ENCODE assay signal across 10 cellular contexts in genomic region chr20:56412473-56412790, GRCh38. TPM values are rescaled to one million over a fixed set of nuclear protein-coding genes. Genes with fewer than 3 reads are reported as not detected.
A peak's percentile ranks its signal among the peaks of the same experiment; 100 is the strongest.
DNase-seq lines count a peak whose midpoint lies in the region; ATAC-seq, FAIRE-seq and TF ChIP-seq lines count a peak whose summit lies in the region.
"Had no signal": no experiment of that assay in that cellular context is flagged by ENCODE, and none has a peak within 500 bp of the region (broad histone marks: within the 10 kb centered on the region; RNA-seq: fewer than 3 reads in every experiment).

No MANE protein-coding gene starts in this region.

- no peak for TF ChIP-seq CTCF in right atrium auricular region (IDR thresholded peaks at IDR 0.05)
- no peak for TF ChIP-seq CTCF in GM12878 (IDR thresholded peaks at IDR 0.05 in 2 of 3, conservative IDR thresholded peaks at IDR 0.05 in 1 of 3; ENCODE audit: control insufficient read depth in 2 of 3, extremely low read depth in 1 of 3, insufficient read depth in 1 of 3, low read depth in 3 of 3, low read length in 3 of 3)
- TF ChIP-seq CTCF in mesothelial cell of epicardium (IDR thresholded peaks at IDR 0.05; ENCODE audit: unreplicated experiment), result no peak
- TF ChIP-seq CTCF in upper lobe of left lung (IDR thresholded peaks at IDR 0.05), result no peak
- TF ChIP-seq CTCF in uterus (IDR thresholded peaks at IDR 0.05), result no peak

- intact Hi-C loops in Right ventricle myocardium inferior (cut with DNase I) (loop anchor here (5.0 kb wide), 1 partner anchor 55 kb away; the partner anchor contains the start of gene RTF2), GM12878 (cut with micrococcal nuclease; ENCODE audit: unreplicated experiment) (no loop called here), uterus (cut with DNase I; ENCODE audit: low total_unique reads) (no loop called here)

- H3K27ac ChIP-seq in right atrium auricular region, result peak overlapping the region; percentile 43 to 51
- H3K27ac ChIP-seq in GM12878 (ENCODE audit: control insufficient read depth, insufficient read depth), result 0 out of 2 replicates have a peak overlapping the region, but pooled peaks have one; percentile 32
- peak overlapping the region; percentile 77 to 89 (median 86) for H3K27ac ChIP-seq in upper lobe of left lung
- peak overlapping the region in 1 of 2 donors; percentile 52 for H3K27ac ChIP-seq in uterus
- H3K27ac ChIP-seq: C4-2B had no signal

- POLR2A ChIA-PET in GM12878 (lab: Charles Lee), result interaction anchor here (0.6 kb wide), 1 partner anchor 51 kb away, joined by 4 read pairs; no protein-coding TSS in a partner anchor

- no peak for TF ChIP-seq RAD21 in GM12878 (IDR thresholded peaks at IDR 0.05; ENCODE audit: insufficient read depth, low read depth, low read length)

- H3K4me1 Mint-ChIP-seq in mesothelial cell of epicardium, result no peaks in the 10 kb centered on the region

- H3K4me3 ChIP-seq in right atrium auricular region (peak overlapping the region in 1 of 2 donors; percentile 21), GM12878 (no peak overlapping the region), upper lobe of left lung (peak overlapping the region; percentile 6 to 42 (median 36)), uterus (no peak overlapping the region)

- no peaks in the 10 kb centered on the region for H3K79me2 ChIP-seq in GM12878 (ENCODE audit: control insufficient read depth, insufficient read depth, low read length)

- H4K20me1 ChIP-seq in GM12878 (ENCODE audit: control insufficient read depth, insufficient read depth), result no peaks in the 10 kb centered on the region

- no peak for ATAC-seq in Right ventricle myocardium inferior
- ATAC-seq in GM12878, result no peak
- no peak for ATAC-seq in upper lobe of left lung (ENCODE audit: low FRiP score in 2 of 2)
- no peak for ATAC-seq in GM21786 (IDR thresholded peaks at IDR 0.05; ENCODE audit: unreplicated experiment)

- peak overlapping the region; percentile 69 for H3K4me2 ChIP-seq in GM12878 (ENCODE audit: control insufficient read depth, insufficient read depth)

- TF ChIP-seq EP300 in GM12878 (IDR thresholded peaks at IDR 0.05; ENCODE audit: borderline replicate concordance in 1 of 2, control insufficient read depth in 1 of 2, low read depth in 2 of 2, low read length in 2 of 2) (no peak), upper lobe of left lung (IDR thresholded peaks at IDR 0.05) (no peak)

- no peaks in the 10 kb centered on the region for H3K27me3 ChIP-seq in right atrium auricular region
- no peaks in the 10 kb centered on the region for H3K27me3 ChIP-seq in GM12878 (replicated peaks in 1 of 2; ENCODE audit: control insufficient read depth in 2 of 2, insufficient read depth in 2 of 2, low read length in 1 of 2)
- H3K27me3 ChIP-seq in upper lobe of left lung, result no peaks in the 10 kb centered on the region
- no peaks in the 10 kb centered on the region for H3K27me3 ChIP-seq in uterus

- H3K4me1 ChIP-seq in right atrium auricular region (peaks cover 0 to 22% of the 10 kb centered on the region in 2 donors), GM12878 (ENCODE audit: control insufficient read depth, insufficient read depth, low read length) (peaks cover 6% of the 10 kb centered on the region; the same call in 1 of the 2 replicates), upper lobe of left lung (peaks cover 10 to 23% (median 14%) of the 10 kb centered on the region in 4 donors), uterus (no peaks in the 10 kb centered on the region)

- H3K27ac Mint-ChIP-seq in mesothelial cell of epicardium, result peak overlapping the region; percentile 78

- in situ Hi-C loops in GM12878 (cut with MboI), result no loop called here

- SMC1A ChIA-PET in GM12878 (lab: Charles Lee; ENCODE audit: uncharacterized antibody, unreplicated experiment), result interaction anchor here (1.0 to 1.4 kb wide), 8 partner anchors 9 to 138 kb away, joined by 3 to 6 read pairs (median 4); no protein-coding TSS in a partner anchor

- FAIRE-seq in GM12878 (lab: Jason Lieb, UNC), result no peak

- 97% methylated on average over 7 of the region's 7 CpGs for WGBS in GM12878 (ENCODE audit: insufficient coverage, insufficient replicate concordance, low lambda C conversion rate, missing lambda C conversion rate)
- WGBS in upper lobe of left lung, 2 donors, result 66 to 76% methylated on average over 7 of the region's 7 CpGs

- DNase-seq in right atrium auricular region (ENCODE audit: low spot score) (no peak), Right ventricle myocardium inferior (ENCODE audit: missing footprints) (no peak), GM12878 (ENCODE audit: low read depth, low spot score) (no peak), mesothelial cell of epicardium (ENCODE audit: low spot score in 2 of 2, unreplicated experiment in 2 of 2) (no peak), upper lobe of left lung (no peak), NCI-H146 (lab: John Stamatoyannopoulos, UW) (no peak), uterus (no peak)
- DNase-seq: cerebellar nuclear complex had no signal

- TF ChIP-seq POLR2A in GM12878 (IDR thresholded peaks at IDR 0.05; ENCODE audit: low read depth, low read length), result no peak
- peak in 1 of 4 donors; percentile 53 for TF ChIP-seq POLR2A in upper lobe of left lung (IDR thresholded peaks at IDR 0.05)
- TF ChIP-seq POLR2A in uterus (IDR thresholded peaks at IDR 0.05), result no peak

- RAD21 ChIA-PET in GM12878 (lab: Charles Lee; ENCODE audit: unreplicated experiment), result interaction anchor here (0.7 to 1.7 kb wide), 6 partner anchors 12 to 64 kb away, joined by 3 to 8 read pairs (median 4); partner anchors contain the start of genes AURKA and CSTF1

- no peaks in the 10 kb centered on the region for H3K9me3 ChIP-seq in right atrium auricular region
- H3K9me3 ChIP-seq in GM12878 (replicated peaks; ENCODE audit: control insufficient read depth, insufficient read depth, low read length), result no peaks in the 10 kb centered on the region
- no peaks in the 10 kb centered on the region for H3K9me3 ChIP-seq in upper lobe of left lung
- H3K9me3 ChIP-seq in uterus, result no peaks in the 10 kb centered on the region

- H3K9ac ChIP-seq in GM12878 (ENCODE audit: control insufficient read depth, insufficient read depth, low read length), result no peak overlapping the region

- CTCF ChIA-PET in GM12878 (lab: Yijun Ruan, JAX), result interaction anchor here (0.7 to 2.1 kb wide), 9 partner anchors 12 to 138 kb away, joined by 3 to 13 read pairs (median 3); partner anchors contain the start of genes AURKA and CSTF1

- H3K9me3 Mint-ChIP-seq in mesothelial cell of epicardium, result no peaks in the 10 kb centered on the region

- H3K4me3 Mint-ChIP-seq in mesothelial cell of epicardium, result no peak overlapping the region

- peak overlapping the region; percentile 76 for H2AFZ ChIP-seq in GM12878 (ENCODE audit: control insufficient read depth, low read depth, low read length)

- H3K36me3 ChIP-seq in right atrium auricular region (peaks cover 2% of the 10 kb centered on the region), GM12878 (ENCODE audit: control insufficient read depth in 2 of 2, insufficient read depth in 2 of 2, low read length in 1 of 2) (peaks cover 0 to 4% of the 10 kb centered on the region in 2 experiments; a peak in 1 of 4 replicates), upper lobe of left lung (peaks cover 6 to 13% (median 9%) of the 10 kb centered on the region in 4 donors), uterus (no peaks in the 10 kb centered on the region)

- no TSS peak for BruUV-seq in GM12878 (replicated peaks; lab: Mats Ljungman, UMichigan)

- no peaks in the 10 kb centered on the region for H3K27me3 Mint-ChIP-seq in mesothelial cell of epicardium (ENCODE audit: low read depth)

- peaks cover 21% of the 10 kb centered on the region for H3K36me3 Mint-ChIP-seq in mesothelial cell of epicardium

RNA-seq across cellular contexts. Expression of gene CASS4, which starts 0.4 kb away (rescaled TPM):
- total RNA-seq in right atrium auricular region (1 to 10 TPM; 2.0 to 2.4 TPM), Right ventricle myocardium inferior (0.41 TPM), GM12878 (2014; rRNA removed) (0.06 and 0.11 TPM in 2 replicates), GM12878 (2014; rRNA removed; fragmentation: Illumina TruSeq; extraction: Trizol) (0.09 and 0.14 TPM in 2 replicates), GM12878 (2021) (0.19 and 0.21 TPM in 2 replicates), mesothelial cell of epicardium (0.67 to 0.78 TPM (median 0.72 TPM) in 3 replicates), upper lobe of left lung (10 to 100 TPM; 13.4 to 31.4 (median 19.5) TPM), uterus (1 to 10 TPM in 2 of 4 donors, under 1 TPM in 2; 0.62 to 9.1 (median 3.7) TPM)
- total RNA-seq in GM12878 (2013; cell fraction: nucleolus; rRNA removed), result 0.47 TPM in 1 of 2 replicates, not detected in the other
- polyA plus RNA-seq in GM12878 (2011; ENCODE audit: low read depth), result 0.14 TPM
- polyA plus RNA-seq in GM12878 (2011; rRNA removed) (0.10 and 0.11 TPM in 2 replicates), GM12878 (2014; fragmentation: Illumina TruSeq; extraction: Trizol) (0.13 and 0.21 TPM in 2 replicates), GM12878 (2014; fragmentation: Nextera tagmentation; extraction: Ambion mirVana) (under 1 TPM; 0.04 to 0.11 TPM), GM12878 (2014; rRNA removed) (0.04 and 0.24 TPM in 2 replicates), GM12878 (2016; fragmentation: Nextera tagmentation; extraction: Ambion mirVana) (under 1 TPM in 1 of 2 experiments, not detected in 1; 0.05 TPM)
- polyA plus RNA-seq in GM12878 (2011; cell fraction: cytosol; rRNA removed), result 0.01 and 0.03 TPM in 2 replicates
- 0.09 and 0.15 TPM in 2 replicates for polyA plus RNA-seq in GM12878 (2011; cell fraction: nucleus; rRNA removed)
- polyA plus RNA-seq in GM12878 (2012), result 0.13 and 0.22 TPM in 2 replicates
- polyA minus RNA-seq in GM12878 (2011; rRNA and poly(A)+ RNA removed), result 0.10 and 0.15 TPM in 2 replicates
- not detected in 2 replicates for polyA minus RNA-seq in GM12878 (2011; cell fraction: cytosol; rRNA and poly(A)+ RNA removed)
- polyA minus RNA-seq in GM12878 (2011; cell fraction: nucleus; rRNA and poly(A)+ RNA removed), result 0.10 and 0.12 TPM in 2 replicates

RNA-seq across cellular contexts. Expression of gene CSTF1, which starts 20.0 kb away (rescaled TPM):
- total RNA-seq in right atrium auricular region, result 10 to 100 TPM; 16.4 to 22.8 TPM
- total RNA-seq in Right ventricle myocardium inferior, result 18.6 TPM
- total RNA-seq in GM12878 (2013; cell fraction: nucleolus; rRNA removed), result 45.6 and 47.2 TPM in 2 replicates
- 41.9 and 42.7 TPM in 2 replicates for total RNA-seq in GM12878 (2014; rRNA removed)
- 42.5 and 45.8 TPM in 2 replicates for total RNA-seq in GM12878 (2014; rRNA removed; fragmentation: Illumina TruSeq; extraction: Trizol)
- 39.7 and 41.8 TPM in 2 replicates for total RNA-seq in GM12878 (2021)
- polyA plus RNA-seq in GM12878 (2011; ENCODE audit: low read depth), result 23.0 TPM
- 81.4 and 89.1 TPM in 2 replicates for polyA plus RNA-seq in GM12878 (2011; rRNA removed)
- polyA plus RNA-seq in GM12878 (2011; cell fraction: cytosol; rRNA removed), result 71.6 and 81.5 TPM in 2 replicates
- polyA plus RNA-seq in GM12878 (2011; cell fraction: nucleus; rRNA removed), result 60.9 and 66.0 TPM in 2 replicates
- 31.3 and 34.4 TPM in 2 replicates for polyA plus RNA-seq in GM12878 (2012)
- 56.2 and 57.8 TPM in 2 replicates for polyA plus RNA-seq in GM12878 (2014; fragmentation: Illumina TruSeq; extraction: Trizol)
- 10 to 100 TPM; 63.3 to 66.0 TPM for polyA plus RNA-seq in GM12878 (2014; fragmentation: Nextera tagmentation; extraction: Ambion mirVana)
- 44.9 and 47.2 TPM in 2 replicates for polyA plus RNA-seq in GM12878 (2014; rRNA removed)
- 10 to 100 TPM; 43.3 to 54.5 TPM for polyA plus RNA-seq in GM12878 (2016; fragmentation: Nextera tagmentation; extraction: Ambion mirVana)
- 115 and 172 TPM in 2 replicates for polyA minus RNA-seq in GM12878 (2011; rRNA and poly(A)+ RNA removed)
- polyA minus RNA-seq in GM12878 (2011; cell fraction: cytosol; rRNA and poly(A)+ RNA removed), result 28.7 and 32.7 TPM in 2 replicates
- polyA minus RNA-seq in GM12878 (2011; cell fraction: nucleus; rRNA and poly(A)+ RNA removed), result 30.7 and 45.1 TPM in 2 replicates
- total RNA-seq in mesothelial cell of epicardium, result 36.8 to 43.5 TPM (median 40.9 TPM) in 3 replicates
- total RNA-seq in upper lobe of left lung, result 10 to 100 TPM in 5 of 6 donors, 1 to 10 TPM in 1; 3.3 to 30.5 (median 22.5) TPM
- total RNA-seq in uterus, result 10 to 100 TPM; 20.9 to 44.0 (median 29.9) TPM

RNA-seq across cellular contexts. Expression of gene AURKA, which starts 20.4 kb away (rescaled TPM):
- total RNA-seq in right atrium auricular region (1 to 10 TPM; 2.0 to 7.6 TPM), Right ventricle myocardium inferior (8.4 TPM), GM12878 (2014; rRNA removed) (57.3 and 63.1 TPM in 2 replicates), GM12878 (2014; rRNA removed; fragmentation: Illumina TruSeq; extraction: Trizol) (67.9 and 71.6 TPM in 2 replicates), GM12878 (2021) (59.4 and 61.2 TPM in 2 replicates), mesothelial cell of epicardium (13.2 to 14.7 TPM (median 14.4 TPM) in 3 replicates), upper lobe of left lung (1 to 10 TPM in 4 of 6 donors, under 1 TPM in 1, not detected in 1; 0.44 to 3.9 (median 3.3) TPM), uterus (10 to 100 TPM in 1 of 4 donors, 1 to 10 TPM in 2, not detected in 1; 1.9 to 17.4 (median 9.7) TPM)
- 18.8 and 19.4 TPM in 2 replicates for total RNA-seq in GM12878 (2013; cell fraction: nucleolus; rRNA removed)
- polyA plus RNA-seq in GM12878 (2011; ENCODE audit: low read depth), result 20.0 TPM
- polyA plus RNA-seq in GM12878 (2011; rRNA removed) (87.6 and 108 TPM in 2 replicates), GM12878 (2014; fragmentation: Illumina TruSeq; extraction: Trizol) (98.7 and 113 TPM in 2 replicates), GM12878 (2014; fragmentation: Nextera tagmentation; extraction: Ambion mirVana) (10 to 100 TPM; 70.9 to 75.2 TPM), GM12878 (2014; rRNA removed) (58.3 and 60.8 TPM in 2 replicates), GM12878 (2016; fragmentation: Nextera tagmentation; extraction: Ambion mirVana) (100 to 1,000 TPM; 120 to 122 TPM)
- 66.6 and 74.8 TPM in 2 replicates for polyA plus RNA-seq in GM12878 (2011; cell fraction: cytosol; rRNA removed)
- 37.8 and 38.0 TPM in 2 replicates for polyA plus RNA-seq in GM12878 (2011; cell fraction: nucleus; rRNA removed)
- polyA plus RNA-seq in GM12878 (2012), result 19.8 and 28.8 TPM in 2 replicates
- 55.3 and 61.1 TPM in 2 replicates for polyA minus RNA-seq in GM12878 (2011; rRNA and poly(A)+ RNA removed)
- 31.7 and 35.6 TPM in 2 replicates for polyA minus RNA-seq in GM12878 (2011; cell fraction: cytosol; rRNA and poly(A)+ RNA removed)
- 11.7 and 18.3 TPM in 2 replicates for polyA minus RNA-seq in GM12878 (2011; cell fraction: nucleus; rRNA and poly(A)+ RNA removed)

RNA-seq across cellular contexts. Expression of gene FAM210B, which starts 53.7 kb away (rescaled TPM):
- total RNA-seq in right atrium auricular region (10 to 100 TPM; 26.3 to 29.9 TPM), Right ventricle myocardium inferior (60.3 TPM), GM12878 (2014; rRNA removed) (0.56 and 1.1 TPM in 2 replicates), GM12878 (2014; rRNA removed; fragmentation: Illumina TruSeq; extraction: Trizol) (0.51 and 0.94 TPM in 2 replicates), GM12878 (2021) (0.51 and 0.58 TPM in 2 replicates), mesothelial cell of epicardium (64.9 to 66.9 TPM (median 66.4 TPM) in 3 replicates), upper lobe of left lung (10 to 100 TPM; 15.0 to 41.2 (median 31.6) TPM), uterus (10 to 100 TPM; 28.2 to 46.5 (median 37.4) TPM)
- 1.3 and 1.7 TPM in 2 replicates for total RNA-seq in GM12878 (2013; cell fraction: nucleolus; rRNA removed)
- polyA plus RNA-seq in GM12878 (2011; ENCODE audit: low read depth), result 0.71 TPM
- polyA plus RNA-seq in GM12878 (2011; rRNA removed) (1.4 and 1.8 TPM in 2 replicates), GM12878 (2014; fragmentation: Illumina TruSeq; extraction: Trizol) (0.79 and 0.97 TPM in 2 replicates), GM12878 (2014; fragmentation: Nextera tagmentation; extraction: Ambion mirVana) (under 1 TPM; 0.13 to 0.38 TPM), GM12878 (2014; rRNA removed) (0.46 and 0.53 TPM in 2 replicates), GM12878 (2016; fragmentation: Nextera tagmentation; extraction: Ambion mirVana) (1 to 10 TPM; 1.3 TPM)
- 0.94 and 1.1 TPM in 2 replicates for polyA plus RNA-seq in GM12878 (2011; cell fraction: cytosol; rRNA removed)
- 0.16 and 0.79 TPM in 2 replicates for polyA plus RNA-seq in GM12878 (2011; cell fraction: nucleus; rRNA removed)
- 1.3 and 1.4 TPM in 2 replicates for polyA plus RNA-seq in GM12878 (2012)
- polyA minus RNA-seq in GM12878 (2011; rRNA and poly(A)+ RNA removed), result 0.36 and 1.0 TPM in 2 replicates
- 0.40 and 0.94 TPM in 2 replicates for polyA minus RNA-seq in GM12878 (2011; cell fraction: cytosol; rRNA and poly(A)+ RNA removed)
- polyA minus RNA-seq in GM12878 (2011; cell fraction: nucleus; rRNA and poly(A)+ RNA removed), result 0.12 and 1.1 TPM in 2 replicates

RNA-seq across cellular contexts. Expression of gene RTF2, which starts 56.0 kb away (rescaled TPM):
- 10 to 100 TPM; 48.6 to 49.4 TPM for total RNA-seq in right atrium auricular region
- total RNA-seq in Right ventricle myocardium inferior, result 87.1 TPM
- 34.7 and 35.4 TPM in 2 replicates for total RNA-seq in GM12878 (2013; cell fraction: nucleolus; rRNA removed)
- 71.2 and 73.9 TPM in 2 replicates for total RNA-seq in GM12878 (2014; rRNA removed)
- total RNA-seq in GM12878 (2014; rRNA removed; fragmentation: Illumina TruSeq; extraction: Trizol), result 65.1 and 66.2 TPM in 2 replicates
- total RNA-seq in GM12878 (2021), result 77.0 and 77.7 TPM in 2 replicates
- polyA plus RNA-seq in GM12878 (2011; ENCODE audit: low read depth), result 28.1 TPM
- 86.5 and 100 TPM in 2 replicates for polyA plus RNA-seq in GM12878 (2011; rRNA removed)
- 73.8 and 90.9 TPM in 2 replicates for polyA plus RNA-seq in GM12878 (2011; cell fraction: cytosol; rRNA removed)
- 56.3 and 61.4 TPM in 2 replicates for polyA plus RNA-seq in GM12878 (2011; cell fraction: nucleus; rRNA removed)
- 59.7 and 63.6 TPM in 2 replicates for polyA plus RNA-seq in GM12878 (2012)
- polyA plus RNA-seq in GM12878 (2014; fragmentation: Illumina TruSeq; extraction: Trizol), result 61.5 and 79.2 TPM in 2 replicates
- polyA plus RNA-seq in GM12878 (2014; fragmentation: Nextera tagmentation; extraction: Ambion mirVana), result 100 to 1,000 TPM in 1 of 2 experiments, 10 to 100 TPM in 1; 99.3 to 133 TPM
- 69.1 and 71.4 TPM in 2 replicates for polyA plus RNA-seq in GM12878 (2014; rRNA removed)
- polyA plus RNA-seq in GM12878 (2016; fragmentation: Nextera tagmentation; extraction: Ambion mirVana), result 100 to 1,000 TPM; 124 TPM
- polyA minus RNA-seq in GM12878 (2011; rRNA and poly(A)+ RNA removed), result 37.5 and 54.1 TPM in 2 replicates
- polyA minus RNA-seq in GM12878 (2011; cell fraction: cytosol; rRNA and poly(A)+ RNA removed), result 10.6 and 19.2 TPM in 2 replicates
- 14.1 and 19.7 TPM in 2 replicates for polyA minus RNA-seq in GM12878 (2011; cell fraction: nucleus; rRNA and poly(A)+ RNA removed)
- total RNA-seq in mesothelial cell of epicardium, result 59.5 to 63.2 TPM (median 61.9 TPM) in 3 replicates
- 10 to 100 TPM; 35.6 to 87.8 (median 63.5) TPM for total RNA-seq in upper lobe of left lung
- total RNA-seq in uterus, result 10 to 100 TPM; 27.4 to 86.6 (median 69.6) TPM

Comparison
In these comparisons a context has a peak if more than half of its experiments do, and no peak if none do; other contexts are left out.
1. H3K4me3 ChIP-seq: peak in upper lobe of left lung (4 of 4); none in GM12878 (single experiment) and uterus (0 of 2).